23 cellular contexts compared by ENCODE assay signal in genomic region chr6:39844866-39845265, GRCh38. TPM values are rescaled to one million over a fixed set of nuclear protein-coding genes. Genes with fewer than 3 reads are reported as not detected.
"Had no signal": no experiment of that assay in that cellular context is flagged by ENCODE, and none has a peak within 500 bp of the region (broad histone marks: within the 10 kb centered on the region; RNA-seq: fewer than 3 reads in every experiment).

No MANE protein-coding gene starts in this region.

- H3K4me3 ChIP-seq: colonic mucosa, heart right ventricle, mucosa of descending colon, sigmoid colon, skin epidermis, suprapubic skin, tibial nerve, upper lobe of right lung, vagina had no signal

- FAIRE-seq: endothelial cell of umbilical vein, frontal cortex, islet of Langerhans had no signal

- DNase-seq: colonic mucosa; effector CD4-positive, alpha-beta T cell; endodermal cell; erythroblast; heart right ventricle; hypothalamus; kidney glomerular epithelial cell; mammary epithelial cell; mucosa of descending colon; naive thymus-derived CD8-positive, alpha-beta T cell; posterior cingulate gyrus; stimulated activated CD4-positive, alpha-beta T cell treated with anti-CD3 and anti-CD28 coated beads, Interleukin-12 subunit alpha, Interleukin-12 subunit beta, amount 100 ng/mL, for 4 hours; stimulated activated CD4-positive, alpha-beta T cell treated with anti-CD3 and anti-CD28 coated beads, Interleukin-2, amount 100 ng/mL, for 48 hours; stimulated activated naive CD4-positive, alpha-beta T cell treated with Interleukin-2 at 50 U/mL for 16 hours; upper lobe of right lung had no signal

- H3K4me1 ChIP-seq: colonic mucosa, suprapubic skin had no signal

- H3K9me3 ChIP-seq: colonic mucosa, heart right ventricle, mucosa of descending colon, sigmoid colon, suprapubic skin, tibial nerve, upper lobe of right lung, vagina had no signal

- H3K27me3 ChIP-seq: colonic mucosa, heart right ventricle, sigmoid colon, suprapubic skin, tibial nerve, upper lobe of right lung, vagina had no signal

- ATAC-seq: heart right ventricle; mucosa of descending colon; naive thymus-derived CD8-positive, alpha-beta T cell; upper lobe of right lung had no signal

- H3K27ac ChIP-seq: colonic mucosa, heart right ventricle, skin epidermis, suprapubic skin, upper lobe of right lung, vagina had no signal

- H3K36me3 ChIP-seq: colonic mucosa, heart right ventricle, sigmoid colon, suprapubic skin, tibial nerve, upper lobe of right lung, vagina had no signal

RNA-seq across cellular contexts. Expression of gene DAAM2, which starts 52.7 kb away (rescaled TPM):
- total RNA-seq: naive thymus-derived CD8-positive, alpha-beta T cell had no signal
- polyA plus RNA-seq: naive thymus-derived CD8-positive, alpha-beta T cell had no signal
